Comparison of ENCODE assay signal across 20 cellular contexts in genomic region chr5:140260089-140260656, GRCh38. TPM values are rescaled to one million over a fixed set of nuclear protein-coding genes. Genes with fewer than 3 reads are reported as not detected.
DNase-seq lines count a peak whose midpoint lies in the region; ATAC-seq and TF ChIP-seq lines count a peak whose summit lies in the region.
"Had no signal": no experiment of that assay in that cellular context is flagged by ENCODE, and none has a peak within 500 bp of the region (broad histone marks: within the 10 kb centered on the region; RNA-seq: fewer than 3 reads in every experiment).

No MANE protein-coding gene starts in this region.

- ATAC-seq in Right ventricle myocardium superior (ENCODE audit: poor library complexity): no peak
- no peak for ATAC-seq in GM19035 (IDR thresholded peaks at IDR 0.05; ENCODE audit: unreplicated experiment)
- ATAC-seq: stimulated activated naive B cell treated with anti-CD40 and anti-IgM and Interleukin-4, amounts not matched to agents 10 μg/mL and 1 μg/mL and 100 μg/mL, for 72 hours had no signal

- no peak for TF ChIP-seq EP300 in transverse colon (IDR thresholded peaks at IDR 0.05; ENCODE audit: low read depth)

- no peak for TF ChIP-seq POLR2A in transverse colon (IDR thresholded peaks at IDR 0.05)

- no peak overlapping the region for H3K4me2 ChIP-seq in hepatocyte

- H2AFZ ChIP-seq in hepatocyte: no peak overlapping the region

- 93% methylated on average over 2 of the region's 2 CpGs for WGBS in hepatocyte (ENCODE audit: low lambda C conversion rate, missing lambda C conversion rate)
- WGBS in transverse colon (ENCODE audit: low coverage in 1 of 2), 2 donors: 95 to 96% methylated on average over 2 of the region's 2 CpGs

- H3K27me3 ChIP-seq in right atrium auricular region (no peaks in the 10 kb centered on the region), hepatocyte (no peaks in the 10 kb centered on the region), transverse colon (no peaks in the 10 kb centered on the region)
- H3K27me3 ChIP-seq: right lobe of liver, vagina had no signal

- no peaks in the 10 kb centered on the region for H4K20me1 ChIP-seq in hepatocyte (ENCODE audit: insufficient read depth, poor library complexity, severe bottlenecking)

- DNase-seq in right atrium auricular region (ENCODE audit: low spot score) (no peak), Right ventricle myocardium superior (no peak), hepatocyte (ENCODE audit: low spot score) (no peak), transverse colon (no peak), NCI-H2196 treated with DMSO at 0.1 percent for 48 hours (lab: John Stamatoyannopoulos, UW; ENCODE audit: unreplicated experiment) (no peak), DMS114 treated with DMSO at 0.1 percent for 48 hours (lab: John Stamatoyannopoulos, UW; ENCODE audit: unreplicated experiment) (no peak)
- DNase-seq: caudate nucleus; HCEC 1CT; kidney; NCI-H1105 treated with DMSO at 0.1 percent for 48 hours; NCI-H2029 treated with DMSO at 0.1 percent for 48 hours; NCI-H345; posterior cingulate gyrus; right lobe of liver; stimulated activated CD4-positive, alpha-beta T cell treated with anti-CD3 and anti-CD28 coated beads, Interleukin-4, amount 100 ng/mL, for 4 hours; stimulated activated naive B cell treated with anti-CD40 and anti-IgM and Interleukin-4, amounts not matched to agents 10 μg/mL and 1 μg/mL and 100 μg/mL, for 72 hours had no signal

- TF ChIP-seq CTCF in right atrium auricular region (IDR thresholded peaks at IDR 0.05): no peak
- TF ChIP-seq CTCF in VCaP (conservative IDR thresholded peaks at IDR 0.05): no peak
- TF ChIP-seq CTCF in hepatocyte (IDR thresholded peaks at IDR 0.05; ENCODE audit: poor library complexity): no peak
- no peak for TF ChIP-seq CTCF in transverse colon (IDR thresholded peaks at IDR 0.05)

- no peaks in the 10 kb centered on the region for H3K36me3 ChIP-seq in right atrium auricular region
- no peaks in the 10 kb centered on the region for H3K36me3 ChIP-seq in hepatocyte (replicated peaks; ENCODE audit: insufficient read depth, low read depth)
- H3K36me3 ChIP-seq in transverse colon: no peaks in the 10 kb centered on the region
- H3K36me3 ChIP-seq: right lobe of liver had no signal

- intact Hi-C loops in Right ventricle myocardium superior (cut with DNase I): no loop called here
- intact Hi-C loops in transverse colon (cut with DNase I; ENCODE audit: low total_unique reads): no loop called here

- H3K4me3 ChIP-seq in right atrium auricular region: no peak overlapping the region
- no peak overlapping the region for H3K4me3 ChIP-seq in hepatocyte
- H3K4me3 ChIP-seq in transverse colon: no peak overlapping the region
- H3K4me3 ChIP-seq: lung, right lobe of liver, vagina had no signal

- H3K79me2 ChIP-seq in hepatocyte: peaks cover 69% of the 10 kb centered on the region

- H3K9me2 ChIP-seq in hepatocyte (replicated peaks; ENCODE audit: insufficient read depth): no peaks in the 10 kb centered on the region

- H3K9me3 ChIP-seq in right atrium auricular region (no peaks in the 10 kb centered on the region), hepatocyte (ENCODE audit: low read depth) (no peaks in the 10 kb centered on the region), transverse colon (no peaks in the 10 kb centered on the region)
- H3K9me3 ChIP-seq: right lobe of liver, vagina had no signal

- H3K27ac ChIP-seq in right atrium auricular region (peak overlapping the region; percentile 77 to 84), VCaP (peak overlapping the region; percentile 86), hepatocyte (peak overlapping the region; percentile 85), transverse colon (peak overlapping the region; percentile 70 to 80 (median 78))

- H3K4me1 ChIP-seq in right atrium auricular region: peaks cover 0 to 26% of the 10 kb centered on the region in 2 donors
- peaks cover 16% of the 10 kb centered on the region for H3K4me1 ChIP-seq in hepatocyte (ENCODE audit: insufficient read depth)
- H3K4me1 ChIP-seq in transverse colon: peaks cover 13 to 50% (median 26%) of the 10 kb centered on the region in 4 donors

- in situ Hi-C loops in transverse colon (cut with MboI; ENCODE audit: low pct_ligation_motif_present in 1 of 4, low pct_unique_long_range_greater_than_20kb in 1 of 4, low sequenced_read_pairs in 3 of 4): no loop called here

RNA-seq across cellular contexts. Expression of gene PFDN1, which starts 42.7 kb away (rescaled TPM):
- total RNA-seq in right atrium auricular region: 100 to 1,000 TPM in 1 of 2 donors, 10 to 100 TPM in 1; 80.4 to 123 TPM
- 68.7 TPM for total RNA-seq in Right ventricle myocardium superior
- total RNA-seq in hepatocyte: 84.1 and 86.1 TPM in 2 replicates
- polyA plus RNA-seq in hepatocyte: 97.6 and 98.0 TPM in 2 replicates
- 100 to 1,000 TPM in 2 of 4 donors, 10 to 100 TPM in 2; 72.9 to 230 (median 98.4) TPM for total RNA-seq in transverse colon
